Comparison of ENCODE assay signal across 13 cellular contexts in the genomic region with DNA sequence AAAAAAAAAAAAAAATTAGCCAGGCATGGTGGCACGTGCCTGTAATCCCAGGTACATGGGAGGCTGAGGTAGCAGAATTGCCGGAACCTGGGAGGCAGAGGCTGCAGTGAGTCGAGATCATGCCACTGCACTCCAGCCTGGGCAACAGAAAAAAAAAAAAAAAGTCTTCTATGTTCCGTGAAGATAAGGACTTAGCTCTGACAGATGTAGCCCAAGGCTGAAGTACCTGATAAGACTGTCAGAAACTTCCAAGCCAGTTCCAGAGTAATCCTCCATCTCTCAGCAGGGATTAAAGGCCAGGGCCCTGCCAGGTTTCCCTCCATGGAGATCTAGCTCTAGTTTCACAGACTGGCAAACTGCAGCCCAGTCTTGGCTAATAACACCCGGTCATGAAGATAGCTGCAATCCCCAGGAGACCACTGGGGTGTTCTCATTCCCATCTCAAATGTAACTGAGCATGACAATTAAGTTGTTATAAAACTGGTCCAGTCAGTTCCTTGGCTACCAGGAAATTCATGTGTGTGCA. TPM values are rescaled to one million over a fixed set of nuclear protein-coding genes. Genes with fewer than 3 reads are reported as not detected.
DNase-seq lines count a peak whose midpoint lies in the region; ATAC-seq and TF ChIP-seq lines count a peak whose summit lies in the region.
"Had no signal": no experiment of that assay in that cellular context is flagged by ENCODE, and none has a peak within 500 bp of the region (broad histone marks: within the 10 kb centered on the region; RNA-seq: fewer than 3 reads in every experiment).

No MANE protein-coding gene starts in this region.

- peaks cover 57% of the 10 kb centered on the region for H3K4me1 ChIP-seq in mucosa of descending colon (ENCODE audit: low read depth)

- intact Hi-C loops in mucosa of descending colon (cut with DNase I, micrococcal nuclease): no loop called here

- TF ChIP-seq CTCF in choroid plexus epithelial cell (conservative IDR thresholded peaks at IDR 0.05; ENCODE audit: low read depth, low read length): no peak
- TF ChIP-seq CTCF in mucosa of descending colon (IDR thresholded peaks at IDR 0.05): no peak
- TF ChIP-seq CTCF in foreskin fibroblast (IDR thresholded peaks at IDR 0.05; ENCODE audit: low read depth, low read length): no peak

- no peak overlapping the region for H3K4me3 ChIP-seq in choroid plexus epithelial cell (ENCODE audit: low read depth, low read length)
- no peak overlapping the region for H3K4me3 ChIP-seq in mucosa of descending colon
- no peak overlapping the region for H3K4me3 ChIP-seq in foreskin fibroblast (ENCODE audit: low read depth in 1 of 2, low read length in 2 of 2)
- H3K4me3 ChIP-seq in H7 (ENCODE audit: insufficient read depth, low read depth, low read length): no peak overlapping the region
- H3K4me3 ChIP-seq: heart right ventricle had no signal

- DNase-seq in EH (ENCODE audit: low read depth): peak; percentile 44
- peak; percentile 67 for DNase-seq in NCI-H226
- DNase-seq in choroid plexus epithelial cell (ENCODE audit: low read depth): peak; percentile 52
- DNase-seq in mucosa of descending colon: no peak
- no peak for DNase-seq in A172 (ENCODE audit: low spot score)
- no peak for DNase-seq in foreskin fibroblast
- no peak for DNase-seq in H7
- DNase-seq: CD4-positive, CD25-positive, alpha-beta regulatory T cell; heart right ventricle; stimulated activated CD4-positive, alpha-beta T cell treated with anti-CD3 and anti-CD28 coated beads, Interleukin-1b, Interleukin-23, amount 100 ng/mL, for 48 hours; T-helper 1 cell had no signal

- H3K36me3 ChIP-seq in mucosa of descending colon (ENCODE audit: low read depth) (no peaks in the 10 kb centered on the region), H7 (replicated peaks; ENCODE audit: control insufficient read depth, insufficient read depth, low read length) (no peaks in the 10 kb centered on the region)
- H3K36me3 ChIP-seq: heart right ventricle had no signal

- ATAC-seq in mucosa of descending colon (peak; percentile 43), GM19395 (IDR thresholded peaks at IDR 0.05; ENCODE audit: unreplicated experiment) (no peak)
- ATAC-seq: activated naive CD4-positive, alpha-beta T cell treated with anti-CD3 and anti-CD28 coated beads, Interleukin-2, amount 50 U/mL, for 72 hours; heart right ventricle had no signal

- H3K27me3 ChIP-seq in H7 (ENCODE audit: control insufficient read depth, insufficient read depth, low read length): no peaks in the 10 kb centered on the region

- no peaks in the 10 kb centered on the region for H3K9me3 ChIP-seq in mucosa of descending colon
- H3K9me3 ChIP-seq: heart right ventricle had no signal

RNA-seq across cellular contexts. Expression of a gene that starts 8.5 kb away (rescaled TPM):
- 100 to 1,000 TPM in 1 of 3 donors, 10 to 100 TPM in 2; 57.6 to 111 (median 87.5) TPM for total RNA-seq in mucosa of descending colon
- 0.29 and 0.78 TPM in 2 replicates for total RNA-seq in A172 (2014; rRNA removed; shearing (Covaris generic))
- 1.5 and 2.2 TPM in 2 replicates for total RNA-seq in H7 (2014; rRNA removed; shearing (Covaris generic))

Comparison
In these comparisons a context has a peak if more than half of its experiments do, and no peak if none do; other contexts are left out.
1. DNase-seq: peak in EH (single experiment), NCI-H226 (single experiment) and choroid plexus epithelial cell (single experiment); none in mucosa of descending colon (0 of 3), A172 (single experiment), foreskin fibroblast (0 of 2) and H7 (single experiment).
2. RNA of a gene that starts 8.5 kb away (total RNA-seq): 57.6 to 111 TPM in mucosa of descending colon; 1.5 to 2.2 TPM in H7 and 0.29 to 0.78 TPM in A172; every median in the first group is over 10 times any median in the second.